Comparison of ENCODE assay signal across 7 cellular contexts in the genomic region with DNA sequence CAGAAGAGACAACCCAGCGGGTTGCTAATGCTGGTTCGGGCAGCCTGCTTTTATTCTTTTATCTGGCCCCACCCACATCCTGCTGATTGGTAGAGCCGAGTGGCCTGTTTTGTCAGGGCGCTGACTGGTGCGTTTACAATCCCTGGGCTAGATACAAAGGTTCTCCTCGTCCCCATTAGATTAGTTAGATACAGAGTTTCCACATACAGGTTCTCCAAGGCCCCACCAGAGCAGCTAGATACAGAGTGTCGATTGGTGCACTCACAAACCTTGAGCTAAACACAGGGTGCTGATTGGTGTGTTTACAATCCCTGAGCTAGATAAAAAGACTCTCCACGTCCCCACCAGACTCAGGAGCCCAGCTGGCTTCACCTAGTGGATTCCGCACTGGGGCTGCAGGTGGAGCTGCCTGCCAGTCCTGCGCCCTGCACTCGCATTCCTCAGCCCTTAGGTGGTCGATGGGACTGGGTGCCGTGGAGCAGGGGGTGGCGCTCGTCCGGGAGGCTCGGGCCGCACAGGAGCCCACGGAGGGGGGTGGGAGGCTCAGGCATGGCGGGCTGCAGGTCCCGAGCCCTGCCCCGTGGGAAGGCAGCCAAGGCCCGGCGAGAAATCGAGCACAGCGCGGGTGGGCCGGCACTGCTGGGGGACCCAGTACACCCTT. TPM values are rescaled to one million over a fixed set of nuclear protein-coding genes. Genes with fewer than 3 reads are reported as not detected.
DNase-seq lines count a peak whose midpoint lies in the region; ATAC-seq, FAIRE-seq and TF ChIP-seq lines count a peak whose summit lies in the region.
"Not testable (repeated sequence)": the region's sequence is repeated elsewhere in the genome, so short reads cannot be mapped to it uniquely, and the experiment has no call there.

No MANE protein-coding gene starts in this region.

- not testable (repeated sequence) for H3K14ac ChIP-seq in H1 (ENCODE audit: insufficient read length)

- H3K4me3 ChIP-seq in H1 (ENCODE audit: extremely low read depth in 1 of 4, insufficient read depth in 2 of 4, low read depth in 3 of 4, low read length in 4 of 4); HepG2 (replicated peaks in 1 of 3; ENCODE audit: insufficient read depth in 1 of 3, low read depth in 2 of 3, low read length in 3 of 3); testis: not testable (repeated sequence)

- not testable (repeated sequence) for H3K23me2 ChIP-seq in H1 (ENCODE audit: low read depth, low read length)

- H3K9ac ChIP-seq in H1 (replicated peaks in 1 of 4; ENCODE audit: extremely low read depth in 1 of 4, low read depth in 3 of 4, low read length in 3 of 4); HepG2 (ENCODE audit: insufficient read depth, low read depth, low read length): not testable (repeated sequence)

- DNase-seq in ELF-1 (ENCODE audit: low read depth, low spot score) = peak; percentile 11
- peak; percentile 74 for DNase-seq in NCI-H146 (lab: John Stamatoyannopoulos, UW)
- peak; percentile 48 for DNase-seq in NCI-H526 treated with DMSO at 0.1 percent for 48 hours (lab: John Stamatoyannopoulos, UW)
- peak; percentile 7 for DNase-seq in T1000 (lab: John Stamatoyannopoulos, UW)
- not testable (repeated sequence) for DNase-seq in H1 (ENCODE audit: low read depth in 1 of 2, low spot score in 2 of 2); HepG2 (ENCODE audit: low spot score)
- peak; percentile 65 for DNase-seq in testis

- WGBS in H1 (ENCODE audit: extremely low coverage in 1 of 2, insufficient coverage in 1 of 2, insufficient read length in 1 of 2, insufficient replicate concordance in 2 of 2, low coverage in 1 of 2, low lambda C conversion rate in 2 of 2, missing lambda C conversion rate in 1 of 2), 2 experiments = 93% methylated on average over 18 of the region's 28 CpGs; no CpG with 5 or more reads in 1 of the 2 experiments
- WGBS in HepG2 (ENCODE audit: low lambda C conversion rate) = 35% methylated on average over 12 of the region's 28 CpGs
- 43 to 55% methylated on average over 7 to 19 of the region's 28 CpGs for WGBS in testis, 2 donors

- not testable (repeated sequence) for H4K8ac ChIP-seq in H1 (ENCODE audit: extremely low read depth, insufficient read depth, low read length)

- H2AK5ac ChIP-seq in H1 (ENCODE audit: low read depth, low read length) = not testable (repeated sequence)

- not testable (repeated sequence) for BruUV-seq in HepG2 (replicated peaks; lab: Mats Ljungman, UMichigan)

- not testable (repeated sequence) for H3K4me2 ChIP-seq in H1 (ENCODE audit: insufficient read depth in 1 of 2, low read depth in 2 of 2, low read length in 2 of 2); HepG2 (ENCODE audit: low read depth, low read length)

- in situ Hi-C loops in HepG2 (cut with HindIII; ENCODE audit: extremely low pct_ligation_motif_present, low pct_unique_long_range_greater_than_20kb) = not testable (repeated sequence)

- POLR2A ChIA-PET in H1 (lab: Charles Lee; ENCODE audit: partially characterized antibody) (interaction anchor here (0.8 to 2.0 kb wide), 10 partner anchors 9 to 1012 kb away, joined by 3 to 7 read pairs (median 4); partner anchors contain the start of gene TRIM27), HepG2 (lab: Yijun Ruan, JAX) (interaction anchor here (1.5 kb wide), 1 partner anchor 23 kb away, joined by 5 read pairs; no protein-coding TSS in a partner anchor)

- not testable (repeated sequence) for H3K36me3 ChIP-seq in H1 (ENCODE audit: control insufficient read depth in 2 of 4, insufficient read depth in 4 of 4, low read length in 3 of 4); HepG2 (replicated peaks in 1 of 2; ENCODE audit: control insufficient read depth in 1 of 2, insufficient read depth in 2 of 2, low read length in 2 of 2); testis (ENCODE audit: low read depth, missing control alignments)

- intact Hi-C loops in HepG2 (cut with micrococcal nuclease; ENCODE audit: unreplicated experiment); testis (cut with DNase I; ENCODE audit: low total_unique reads): not testable (repeated sequence)

- H2BK20ac ChIP-seq in H1 (ENCODE audit: low read length) = not testable (repeated sequence)

- H3K4me1 ChIP-seq in H1 (replicated peaks in 1 of 4; ENCODE audit: control insufficient read depth in 3 of 4, insufficient read depth in 4 of 4, low read length in 3 of 4); testis: not testable (repeated sequence)
- H3K4me1 ChIP-seq in HepG2 (ENCODE audit: insufficient read depth, low read length) = peaks cover 43% of the 10 kb centered on the region

- H3K18ac ChIP-seq in H1 (ENCODE audit: extremely low read depth, low read length) = not testable (repeated sequence)

- H2BK5ac ChIP-seq in H1 (ENCODE audit: low read depth, low read length) = not testable (repeated sequence)

- not testable (repeated sequence) for H2BK12ac ChIP-seq in H1 (ENCODE audit: low read depth, low read length)

- not testable (repeated sequence) for TF ChIP-seq POLR2A in H1 (IDR thresholded peaks at IDR 0.05; ENCODE audit: control extremely low read depth in 1 of 2, low read depth in 2 of 2, low read length in 2 of 2); HepG2 (IDR thresholded peaks at IDR 0.05; ENCODE audit: insufficient read depth in 1 of 2, low read depth in 2 of 2, low read length in 2 of 2); testis (IDR thresholded peaks at IDR 0.05)

- H4K5ac ChIP-seq in H1 (ENCODE audit: insufficient read length, low read depth, low read length) = not testable (repeated sequence)

- H4K91ac ChIP-seq in H1 (replicated peaks; ENCODE audit: insufficient read length, low read length) = not testable (repeated sequence)

- H3K4ac ChIP-seq in H1 (replicated peaks; ENCODE audit: insufficient read length, low read depth, low read length) = not testable (repeated sequence)

- H2BK15ac ChIP-seq in H1 (ENCODE audit: low read length) = not testable (repeated sequence)

- not testable (repeated sequence) for H3K56ac ChIP-seq in H1 (replicated peaks; ENCODE audit: insufficient read length, low read depth, low read length)

- not testable (repeated sequence) for H3K27ac ChIP-seq in H1 (ENCODE audit: low read depth, low read length); testis
- H3K27ac ChIP-seq in HepG2 (ENCODE audit: extremely low read length, insufficient read depth, low read length) = peak overlapping the region; percentile 4

- TF ChIP-seq CTCF in H1 (IDR thresholded peaks at IDR 0.05; ENCODE audit: control extremely low read depth in 1 of 3, insufficient read depth in 1 of 3, low read depth in 1 of 3, low read length in 3 of 3); testis (IDR thresholded peaks at IDR 0.05): not testable (repeated sequence)
- peak; percentile 70 for TF ChIP-seq CTCF in HepG2 (CRISPR knock-in tag; IDR thresholded peaks at IDR 0.05)

- H3K23ac ChIP-seq in H1 (ENCODE audit: insufficient read length) = not testable (repeated sequence)

- not testable (repeated sequence) for H3K27me3 ChIP-seq in H1 (replicated peaks in 1 of 4; ENCODE audit: control insufficient read depth in 3 of 4, extremely low read depth in 1 of 4, insufficient read depth in 3 of 4, low read length in 3 of 4); HepG2 (ENCODE audit: control insufficient read depth in 1 of 2, insufficient read depth in 2 of 2, low read length in 2 of 2); testis

- CTCF ChIA-PET in H1 (lab: Charles Lee; ENCODE audit: partially characterized antibody) = interaction anchor here (0.9 to 1.4 kb wide), 4 partner anchors 24 to 143 kb away, joined by 3 to 4 read pairs (median 4); no protein-coding TSS in a partner anchor
- CTCF ChIA-PET in HepG2 (lab: Yijun Ruan, JAX; ENCODE audit: low intra/inter-chr PET ratio, low total read pairs) = not testable (repeated sequence)

- H2AFZ ChIP-seq in H1 (ENCODE audit: low read length); HepG2 (ENCODE audit: low read length): not testable (repeated sequence)

- ATAC-seq in HepG2 = not testable (repeated sequence)

- H2BK120ac ChIP-seq in H1 (replicated peaks; ENCODE audit: low read depth, low read length) = not testable (repeated sequence)

- not testable (repeated sequence) for TF ChIP-seq EP300 in H1 (IDR thresholded peaks at IDR 0.05; ENCODE audit: borderline replicate concordance in 1 of 2, low read depth in 2 of 2, low read length in 2 of 2); HepG2 (IDR thresholded peaks at IDR 0.05; ENCODE audit: low read depth in 2 of 2, low read length in 2 of 2); HepG2 (CRISPR knock-in tag; IDR thresholded peaks at IDR 0.05; ENCODE audit: borderline replicate concordance)

- H3K9me3 ChIP-seq in H1 (ENCODE audit: insufficient read depth in 2 of 2, low read depth in 1 of 2, low read length in 1 of 2); HepG2 (ENCODE audit: low read length); testis: not testable (repeated sequence)

- H3K79me1 ChIP-seq in H1 (ENCODE audit: low read depth, low read length) = not testable (repeated sequence)

- not testable (repeated sequence) for FAIRE-seq in H1 (lab: Jason Lieb, UNC); HepG2 (lab: Jason Lieb, UNC)

- not testable (repeated sequence) for H3K79me2 ChIP-seq in H1 (ENCODE audit: control insufficient read depth in 1 of 2, insufficient read depth in 2 of 2, low read length in 2 of 2); HepG2 (ENCODE audit: insufficient read depth, low read length)

- H4K20me1 ChIP-seq in H1 (replicated peaks in 1 of 2; ENCODE audit: control insufficient read depth in 1 of 2, insufficient read depth in 2 of 2, low read length in 2 of 2); HepG2 (ENCODE audit: insufficient read depth, low read length): not testable (repeated sequence)

- TF ChIP-seq RAD21 in H1 (IDR thresholded peaks at IDR 0.05 in 1 of 2, conservative IDR thresholded peaks at IDR 0.05 in 1 of 2; ENCODE audit: low read depth in 2 of 2, low read length in 2 of 2) (peak in 1 of 2 experiments; percentile 21; a peak in 1 of 4 replicates), HepG2 (CRISPR knock-in tag; IDR thresholded peaks at IDR 0.05) (0 out of 2 replicates have a peak, but pooled peaks have one; percentile 27)

RNA-seq across cellular contexts. Expression of gene TRIM27, which starts 51.5 kb away (rescaled TPM):
- 76.4 and 78.9 TPM in 2 replicates for total RNA-seq in H1 (2021; fragmentation: NEBNext Ultra II Directional; extraction: Animal tissue kit (Norgen Biotek cat#: 25700))
- polyA plus RNA-seq in H1 (2011; rRNA removed) (61.2 and 85.9 TPM in 2 replicates), HepG2 (2011; rRNA removed) (108 and 112 TPM in 2 replicates), testis (ENCODE audit: insufficient read depth, low read depth, low replicate concordance) (29.8 TPM)
- polyA plus RNA-seq in H1 (2011; cell fraction: cytosol; rRNA removed) = 67.9 TPM
- 84.9 TPM for polyA plus RNA-seq in H1 (2011; cell fraction: nucleus; rRNA removed)
- polyA plus RNA-seq in H1 (2012, experiment 1 of 2) = 59.9 to 67.2 TPM (median 65.2 TPM) in 4 replicates
- polyA plus RNA-seq in H1 (2012, experiment 2 of 2) = 79.0 TPM
- 44.6 TPM for polyA plus RNA-seq in H1 (2013, experiment 1 of 2)
- 42.9 TPM for polyA plus RNA-seq in H1 (2013, experiment 2 of 2)
- 105 and 114 TPM in 2 replicates for polyA minus RNA-seq in H1 (2011; rRNA and poly(A)+ RNA removed)
- 70.7 TPM for polyA minus RNA-seq in H1 (2011; cell fraction: cytosol; rRNA and poly(A)+ RNA removed)
- polyA minus RNA-seq in H1 (2011; cell fraction: nucleus; rRNA and poly(A)+ RNA removed) = 92.8 TPM
- total RNA-seq in HepG2 (2016; rRNA removed; fragmentation: Illumina TruSeq; extraction: Trizol) (79.0 and 88.6 TPM in 2 replicates), testis (10 to 100 TPM; 61.4 to 81.2 TPM)
- total RNA-seq in HepG2 (2016; cell fraction: cytosol; rRNA removed; fragmentation: Illumina TruSeq; extraction: Trizol; ENCODE audit: low read depth) = 14.2 and 14.7 TPM in 2 replicates
- total RNA-seq in HepG2 (2016; cell fraction: insoluble cytoplasmic fraction; rRNA removed; fragmentation: Illumina TruSeq; extraction: Trizol) = 82.1 and 84.2 TPM in 2 replicates
- 35.6 and 36.2 TPM in 2 replicates for total RNA-seq in HepG2 (2016; cell fraction: membrane; rRNA removed; fragmentation: Illumina TruSeq; extraction: Trizol)
- total RNA-seq in HepG2 (2016; cell fraction: nucleus; rRNA removed; fragmentation: Illumina TruSeq; extraction: Trizol) = 86.3 and 102 TPM in 2 replicates
- polyA plus RNA-seq in HepG2 (2011; cell fraction: cytosol; rRNA removed) = 79.8 and 88.4 TPM in 2 replicates
- 158 and 172 TPM in 2 replicates for polyA plus RNA-seq in HepG2 (2011; cell fraction: nucleus; rRNA removed)
- 57.6 and 68.7 TPM in 2 replicates for polyA plus RNA-seq in HepG2 (2012)
- 6.2 and 6.6 TPM in 2 replicates for polyA plus RNA-seq in HepG2 (2016; cell fraction: cytosol; fragmentation: Illumina TruSeq; extraction: Trizol; ENCODE audit: low read depth)
- 74.5 and 78.1 TPM in 2 replicates for polyA plus RNA-seq in HepG2 (2016; cell fraction: insoluble cytoplasmic fraction; fragmentation: Illumina TruSeq; extraction: Trizol; ENCODE audit: low read depth)
- polyA plus RNA-seq in HepG2 (2016; cell fraction: membrane; fragmentation: Illumina TruSeq; extraction: Trizol; ENCODE audit: low read depth) = 14.8 and 17.7 TPM in 2 replicates
- polyA plus RNA-seq in HepG2 (2016; cell fraction: nucleus; fragmentation: Illumina TruSeq; extraction: Trizol; ENCODE audit: insufficient read depth, low read depth) = 88.3 and 97.6 TPM in 2 replicates
- polyA minus RNA-seq in HepG2 (2011; rRNA and poly(A)+ RNA removed; ENCODE audit: low replicate concordance) = 155 and 156 TPM in 2 replicates
- 47.8 and 51.6 TPM in 2 replicates for polyA minus RNA-seq in HepG2 (2011; cell fraction: cytosol; rRNA and poly(A)+ RNA removed)
- polyA minus RNA-seq in HepG2 (2011; cell fraction: nucleus; rRNA and poly(A)+ RNA removed) = 183 and 209 TPM in 2 replicates
